3 cellular contexts compared by ENCODE assay signal in the genomic region with DNA sequence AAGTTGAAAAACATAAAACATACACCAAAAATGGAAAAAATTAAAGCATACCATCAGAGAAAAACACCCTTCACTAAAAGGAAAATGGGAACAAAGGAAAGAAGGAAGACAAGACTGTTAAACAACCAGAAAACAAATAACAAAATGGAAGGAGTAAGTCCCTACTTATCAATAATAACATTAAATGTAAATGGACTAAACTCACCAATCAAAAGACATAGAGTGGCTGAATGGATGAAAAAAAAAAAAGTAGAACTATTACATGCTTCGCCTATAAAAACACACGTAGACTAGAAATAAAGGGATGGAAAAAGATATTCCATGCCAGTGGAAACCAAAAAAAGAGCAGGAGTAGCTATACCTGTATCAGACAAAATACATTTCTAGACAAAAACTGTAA.
TF ChIP-seq lines count a peak whose summit lies in the region.

No MANE protein-coding gene starts in this region.

TF ChIP-seq in HEK293T, 16 proteins besides CTCF, POLR2A, EP300 and RAD21:
- TF ChIP-seq ELF4 (IDR thresholded peaks at IDR 0.05): no peak
- TF ChIP-seq PKNOX1 (IDR thresholded peaks at IDR 0.05): no peak
- TF ChIP-seq FOXA1 (IDR thresholded peaks at IDR 0.05): no peak
- no peak for TF ChIP-seq LEF1 (IDR thresholded peaks at IDR 0.05; ENCODE audit: borderline replicate concordance)
- TF ChIP-seq FOXK2 (IDR thresholded peaks at IDR 0.05): no peak
- TF ChIP-seq CTBP1 (IDR thresholded peaks at IDR 0.05; ENCODE audit: borderline replicate concordance): no peak
- peak; percentile 43; the same call in 1 of the 2 replicates for TF ChIP-seq ZNF384 (IDR thresholded peaks at IDR 0.05)

TF ChIP-seq in K562, 482 proteins besides CTCF, POLR2A, EP300 and RAD21:
- peak; percentile 93 for TF ChIP-seq ZNF507 (tag; conservative IDR thresholded peaks at IDR 0.05)
- TF ChIP-seq ETV1 (tag; conservative IDR thresholded peaks at IDR 0.05; ENCODE audit: low read depth): no peak

TF ChIP-seq in endothelial cell of umbilical vein, 7 proteins besides CTCF, POLR2A, EP300 and RAD21:
- TF ChIP-seq JUN (IDR thresholded peaks at IDR 0.05; ENCODE audit: borderline replicate concordance, insufficient read depth, insufficient read length, low read depth) (no peak), MAX (IDR thresholded peaks at IDR 0.05; ENCODE audit: insufficient read depth, insufficient read length) (no peak), EZH2 (IDR thresholded peaks at IDR 0.05; ENCODE audit: borderline replicate concordance, low read depth, low read length, severe bottlenecking) (no peak), POLR2AphosphoS5 (IDR thresholded peaks at IDR 0.05; ENCODE audit: insufficient read depth, low read depth, low read length) (no peak), FOS (IDR thresholded peaks at IDR 0.05; ENCODE audit: borderline replicate concordance, insufficient read depth, low read length) (no peak), MYC (IDR thresholded peaks at IDR 0.05; ENCODE audit: low read depth, low read length) (no peak), GATA2 (IDR thresholded peaks at IDR 0.05; ENCODE audit: insufficient read depth, insufficient read length, low read depth, low read length) (no peak)
